9 cellular contexts compared by ENCODE assay signal in genomic region chr11:65556470-65557279, GRCh38. TPM values are rescaled to one million over a fixed set of nuclear protein-coding genes. Genes with fewer than 3 reads are reported as not detected.
A peak's percentile ranks its signal among the peaks of the same experiment; 100 is the strongest.
DNase-seq lines count a peak whose midpoint lies in the region; ATAC-seq, FAIRE-seq and TF ChIP-seq lines count a peak whose summit lies in the region.
"Had no signal": no experiment of that assay in that cellular context is flagged by ENCODE, and none has a peak within 500 bp of the region (broad histone marks: within the 10 kb centered on the region; RNA-seq: fewer than 3 reads in every experiment).

No MANE protein-coding gene starts in this region.

- H3K36me3 Mint-ChIP-seq in T-helper 2 cell treated with Interferon-gamma antibody and Interleukin-4, amounts not matched to agents 5 μg/mL and 100 μg/mL, for 36 hours (ENCODE audit: low read depth): peaks cover 4% of the 10 kb centered on the region
- H3K36me3 Mint-ChIP-seq in astrocyte (ENCODE audit: low read depth, unreplicated experiment): peaks cover 7% of the 10 kb centered on the region

- FAIRE-seq in astrocyte (lab: Jason Lieb, UNC): no peak
- FAIRE-seq: endometrium had no signal

- 75 to 80% methylated on average over 10 to 12 of the region's 12 CpGs for WGBS in testis, 2 donors

- H3K27ac ChIP-seq in astrocyte (ENCODE audit: low read depth, low read length) (peak overlapping the region; percentile 55), left lung (peak overlapping the region; percentile 78 to 90), testis (peak overlapping the region; percentile 85 to 93)

- H2AFZ ChIP-seq in astrocyte (ENCODE audit: low read depth, low read length): no peak overlapping the region

- H3K4me3 Mint-ChIP-seq in T-helper 2 cell treated with Interferon-gamma antibody and Interleukin-4, amounts not matched to agents 5 μg/mL and 100 μg/mL, for 36 hours: peak overlapping the region; percentile 85
- H3K4me3 Mint-ChIP-seq in astrocyte (ENCODE audit: unreplicated experiment): peak overlapping the region; percentile 83

- no peak for DNase-seq in T-helper 2 cell treated with Interferon-gamma antibody and Interleukin-4, amounts not matched to agents 5 μg/mL and 100 μg/mL, for 36 hours (ENCODE audit: low spot score)
- DNase-seq in T-helper 2 cell (no peak), astrocyte (ENCODE audit: low read depth) (no peak), left lung (no peak), testis (no peak), NCI-H146 (lab: John Stamatoyannopoulos, UW) (no peak), Ammon's horn (ENCODE audit: low spot score) (no peak)

- H3K27me3 ChIP-seq in astrocyte (ENCODE audit: insufficient read depth, low read length) (no peaks in the 10 kb centered on the region), left lung (peaks cover 0 to 31% of the 10 kb centered on the region in 2 donors), testis (no peaks in the 10 kb centered on the region)

- H3K4me2 ChIP-seq in astrocyte (ENCODE audit: low read length): peak overlapping the region; percentile 94

- H3K27me3 Mint-ChIP-seq in T-helper 2 cell treated with Interferon-gamma antibody and Interleukin-4, amounts not matched to agents 5 μg/mL and 100 μg/mL, for 36 hours (ENCODE audit: low read depth): no peaks in the 10 kb centered on the region
- H3K27me3 Mint-ChIP-seq in astrocyte (ENCODE audit: low read depth, unreplicated experiment): peaks cover 16% of the 10 kb centered on the region

- H3K36me3 ChIP-seq in astrocyte (ENCODE audit: insufficient read depth, low read length) (peaks cover 5% of the 10 kb centered on the region), left lung (no peaks in the 10 kb centered on the region), testis (ENCODE audit: low read depth, missing control alignments) (no peaks in the 10 kb centered on the region)

- TF ChIP-seq CTCF in astrocyte (IDR thresholded peaks at IDR 0.05; ENCODE audit: insufficient read depth, low read depth, low read length): no peak
- TF ChIP-seq CTCF in left lung (IDR thresholded peaks at IDR 0.05): no peak
- no peak for TF ChIP-seq CTCF in testis (IDR thresholded peaks at IDR 0.05)

- peak overlapping the region; percentile 84 for H3K27ac Mint-ChIP-seq in T-helper 2 cell treated with Interferon-gamma antibody and Interleukin-4, amounts not matched to agents 5 μg/mL and 100 μg/mL, for 36 hours
- peak overlapping the region; percentile 90 for H3K27ac Mint-ChIP-seq in astrocyte (ENCODE audit: unreplicated experiment)

- intact Hi-C loops in left lung (cut with DNase I): no loop called here
- intact Hi-C loops in testis (cut with DNase I; ENCODE audit: low total_unique reads): no loop called here

- peak overlapping the region; percentile 84 for H3K9ac ChIP-seq in astrocyte (ENCODE audit: low read length)

- H3K79me2 ChIP-seq in astrocyte (ENCODE audit: insufficient read depth, low read length): peaks cover 37% of the 10 kb centered on the region

- peak overlapping the region; percentile 58 for H3K4me3 ChIP-seq in astrocyte (ENCODE audit: insufficient read depth, low read depth, low read length)
- H3K4me3 ChIP-seq in left lung: peak overlapping the region; percentile 49 to 54
- H3K4me3 ChIP-seq in testis: peak overlapping the region in 1 of 2 donors; percentile 67

- peaks cover 39% of the 10 kb centered on the region for H4K20me1 ChIP-seq in astrocyte (ENCODE audit: insufficient read depth, low read length)

- ATAC-seq in left lung (no peak), GM18520 (IDR thresholded peaks at IDR 0.05; ENCODE audit: unreplicated experiment) (no peak)

- H3K9me3 ChIP-seq in astrocyte (ENCODE audit: insufficient read depth, low read depth, low read length): no peaks in the 10 kb centered on the region
- no peaks in the 10 kb centered on the region for H3K9me3 ChIP-seq in left lung
- H3K9me3 ChIP-seq in testis: no peaks in the 10 kb centered on the region

- TF ChIP-seq POLR2A in testis (IDR thresholded peaks at IDR 0.05): no peak

- peaks cover 54% of the 10 kb centered on the region for H3K4me1 Mint-ChIP-seq in T-helper 2 cell treated with Interferon-gamma antibody and Interleukin-4, amounts not matched to agents 5 μg/mL and 100 μg/mL, for 36 hours (ENCODE audit: low read depth)
- H3K4me1 Mint-ChIP-seq in astrocyte (ENCODE audit: low read depth, unreplicated experiment): peaks cover 29% of the 10 kb centered on the region

- H3K4me1 ChIP-seq in astrocyte (ENCODE audit: insufficient read depth, low read length) (peaks cover 67% of the 10 kb centered on the region), left lung (peaks cover 31 to 91% of the 10 kb centered on the region in 2 donors), testis (peaks cover 40% of the 10 kb centered on the region)

- H3K9me3 Mint-ChIP-seq in T-helper 2 cell treated with Interferon-gamma antibody and Interleukin-4, amounts not matched to agents 5 μg/mL and 100 μg/mL, for 36 hours: no peaks in the 10 kb centered on the region
- peaks cover 1% of the 10 kb centered on the region for H3K9me3 Mint-ChIP-seq in astrocyte (ENCODE audit: unreplicated experiment)

RNA-seq across cellular contexts. Expression of gene LTBP3, which starts 1.5 kb away (rescaled TPM):
- total RNA-seq in astrocyte (33.2 and 36.5 TPM in 2 replicates), left lung (100 to 1,000 TPM in 1 of 2 donors, 10 to 100 TPM in 1; 70.8 to 157 TPM), testis (100 to 1,000 TPM; 112 to 126 TPM)
- polyA plus RNA-seq in testis (ENCODE audit: insufficient read depth, low read depth, low replicate concordance): 58.1 TPM

RNA-seq across cellular contexts. Expression of gene ZNRD2, which starts 13.6 kb away (rescaled TPM):
- total RNA-seq in astrocyte (40.4 and 45.1 TPM in 2 replicates), left lung (10 to 100 TPM; 21.7 to 32.3 TPM), testis (10 to 100 TPM; 67.7 to 79.6 TPM)
- polyA plus RNA-seq in testis (ENCODE audit: insufficient read depth, low read depth, low replicate concordance): 77.6 TPM

RNA-seq across cellular contexts. Expression of gene FAM89B, which starts 15.7 kb away (rescaled TPM):
- total RNA-seq in astrocyte (45.2 and 47.5 TPM in 2 replicates), left lung (10 to 100 TPM; 47.1 to 57.5 TPM), testis (10 to 100 TPM; 59.9 to 63.2 TPM)
- 25.8 TPM for polyA plus RNA-seq in testis (ENCODE audit: insufficient read depth, low read depth, low replicate concordance)

RNA-seq across cellular contexts. Expression of gene EHBP1L1, which starts 19.2 kb away (rescaled TPM):
- total RNA-seq in astrocyte (9.4 and 10.1 TPM in 2 replicates), left lung (100 to 1,000 TPM in 1 of 2 donors, 10 to 100 TPM in 1; 57.0 to 133 TPM), testis (10 to 100 TPM; 51.0 to 66.8 TPM)
- polyA plus RNA-seq in testis (ENCODE audit: insufficient read depth, low read depth, low replicate concordance): 20.5 TPM

RNA-seq across cellular contexts. Expression of gene SCYL1, which starts 31.8 kb away (rescaled TPM):
- 106 and 128 TPM in 2 replicates for total RNA-seq in astrocyte
- 10 to 100 TPM; 81.2 to 82.5 TPM for total RNA-seq in left lung
- 100 to 1,000 TPM; 131 to 160 TPM for total RNA-seq in testis
- 127 TPM for polyA plus RNA-seq in testis (ENCODE audit: insufficient read depth, low read depth, low replicate concordance)
